In genomic region chr4:2322227-2322626, GRCh38 we compare ENCODE assay signal across 1 cellular context.
TF ChIP-seq lines count a peak whose summit lies in the region.

No MANE protein-coding gene starts in this region.

TF ChIP-seq in K562, 482 proteins besides CTCF, POLR2A, EP300 and RAD21 (continued from another document):
- no peak for TF ChIP-seq ZFP91 (CRISPR knock-in tag; IDR thresholded peaks at IDR 0.05)
- no peak for TF ChIP-seq ZNF217 (CRISPR knock-in tag; IDR thresholded peaks at IDR 0.05)
- TF ChIP-seq NFIC (IDR thresholded peaks at IDR 0.05): 0 out of 2 replicates have a peak, but pooled peaks have one; percentile 17
- peak; percentile 31; the same call in 1 of the 2 replicates for TF ChIP-seq POLR2G (IDR thresholded peaks at IDR 0.05; ENCODE audit: low read depth, low read length)
- no peak for TF ChIP-seq ZKSCAN8 (CRISPR knock-in tag; IDR thresholded peaks at IDR 0.05)
